In the genomic region with DNA sequence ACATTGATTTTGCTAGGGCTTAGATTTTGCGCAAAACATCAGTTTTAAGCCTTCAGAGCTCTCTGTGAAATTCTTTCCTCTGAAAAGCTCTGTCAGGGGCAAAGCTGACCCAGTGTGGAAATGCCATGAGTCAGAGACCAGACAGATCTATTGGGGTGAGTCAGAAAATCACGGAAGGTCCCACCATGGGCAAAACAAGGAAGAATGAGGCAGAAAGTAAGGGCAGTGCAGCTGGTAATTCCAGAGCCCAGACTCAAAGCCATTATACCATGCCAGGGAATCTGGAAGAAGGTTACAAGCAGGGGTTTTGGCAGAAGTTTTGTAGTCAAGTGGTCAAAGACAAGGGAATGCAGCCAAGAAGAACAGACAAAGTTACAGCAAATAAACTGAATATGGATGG, we compare ENCODE assay signal across 15 cellular contexts.
DNase-seq lines count a peak whose midpoint lies in the region; ATAC-seq and TF ChIP-seq lines count a peak whose summit lies in the region.
"Had no signal": no experiment of that assay in that cellular context is flagged by ENCODE, and none has a peak within 500 bp of the region (broad histone marks: within the 10 kb centered on the region; RNA-seq: fewer than 3 reads in every experiment).

No MANE protein-coding gene starts in this region.

- TF ChIP-seq POLR2A in prostate gland (IDR thresholded peaks at IDR 0.05), result no peak

- peaks cover 4 to 5% of the 10 kb centered on the region in 2 donors for H3K9me3 Mint-ChIP-seq in activated naive CD4-positive, alpha-beta T cell treated with anti-CD3 and anti-CD28 coated beads, Interleukin-2, amount 50 U/mL, for 72 hours
- H3K9me3 Mint-ChIP-seq: activated naive CD4-positive, alpha-beta T cell treated with anti-CD3 and anti-CD28 coated beads for 36 hours had no signal

- no peak overlapping the region for H3K27ac Mint-ChIP-seq in activated naive CD4-positive, alpha-beta T cell treated with anti-CD3 and anti-CD28 coated beads, Interleukin-2, amount 50 U/mL, for 72 hours
- H3K27ac Mint-ChIP-seq: activated naive CD4-positive, alpha-beta T cell treated with anti-CD3 and anti-CD28 coated beads for 36 hours; type B pancreatic cell had no signal

- intact Hi-C loops in prostate gland (cut with DNase I), result no loop called here

- H3K27me3 ChIP-seq in RWPE2 (ENCODE audit: insufficient read depth, poor library complexity, severe bottlenecking), result no peaks in the 10 kb centered on the region
- peaks cover 3% of the 10 kb centered on the region for H3K27me3 ChIP-seq in skeletal muscle satellite cell (ENCODE audit: control insufficient read depth, insufficient read depth, low read length)
- no peaks in the 10 kb centered on the region for H3K27me3 ChIP-seq in prostate gland (replicated peaks; ENCODE audit: insufficient read depth)
- H3K27me3 ChIP-seq: pancreas had no signal

- ATAC-seq in RWPE2 (ENCODE audit: low read depth) (peak; percentile 99), GM21737 (IDR thresholded peaks at IDR 0.05; ENCODE audit: unreplicated experiment) (no peak)
- no peak for ATAC-seq in activated naive CD4-positive, alpha-beta T cell treated with anti-CD3 and anti-CD28 coated beads, Interleukin-2, amount 50 U/mL, for 72 hours

- peak; percentile 75 for DNase-seq in GM04504 (ENCODE audit: low read depth)
- no peak for DNase-seq in RWPE2 (ENCODE audit: low spot score)
- DNase-seq in fibroblast of mammary gland (ENCODE audit: low read depth), result peak; percentile 95
- no peak for DNase-seq in activated CD4-positive, alpha-beta T cell treated with anti-CD3 and anti-CD28 coated beads, Interleukin-2, amount 50 U/mL, for 4 hours
- DNase-seq in prostate gland (ENCODE audit: low spot score), result no peak
- no peak for DNase-seq in activated naive CD4-positive, alpha-beta T cell treated with anti-CD3 and anti-CD28 coated beads, Interleukin-2, amount 50 U/mL, for 72 hours (ENCODE audit: low spot score in 2 of 2)
- DNase-seq: activated CD4-positive, alpha-beta T cell treated with anti-CD3 and anti-CD28 coated beads for 48 hours; activated naive CD4-positive, alpha-beta T cell treated with anti-CD3 and anti-CD28 coated beads for 36 hours; effector memory CD4-positive, alpha-beta T cell; NCI-H2029 treated with DMSO at 0.1 percent for 48 hours; pancreas; SIG-M5 had no signal

- peak overlapping the region; percentile 11 for H3K4me2 ChIP-seq in skeletal muscle satellite cell (ENCODE audit: low read length)

- H3K9me3 ChIP-seq in RWPE2 (ENCODE audit: severe bottlenecking), result no peaks in the 10 kb centered on the region
- no peaks in the 10 kb centered on the region for H3K9me3 ChIP-seq in skeletal muscle satellite cell (replicated peaks; ENCODE audit: low read length)
- H3K9me3 ChIP-seq in prostate gland, result no peaks in the 10 kb centered on the region
- H3K9me3 ChIP-seq: pancreas had no signal

- H3K4me3 ChIP-seq in RWPE2 (ENCODE audit: severe bottlenecking) (no peak overlapping the region), fibroblast of mammary gland (ENCODE audit: control insufficient read depth, low read depth, low read length) (no peak overlapping the region), skeletal muscle satellite cell (ENCODE audit: low read length) (no peak overlapping the region), prostate gland (no peak overlapping the region)
- H3K4me3 ChIP-seq: pancreas had no signal

- H3K9ac ChIP-seq in skeletal muscle satellite cell (ENCODE audit: low read depth, low read length), result peak overlapping the region; percentile 11

- H3K27ac ChIP-seq in RWPE2 (ENCODE audit: poor library complexity, severe bottlenecking), result peak overlapping the region; percentile 41
- no peak overlapping the region for H3K27ac ChIP-seq in prostate gland
- H3K27ac ChIP-seq: pancreas had no signal

- whole genome bisulfite sequencing in prostate gland, result 83% methylated on average over 2 of the region's 2 CpGs

- no peaks in the 10 kb centered on the region for H3K36me3 Mint-ChIP-seq in activated naive CD4-positive, alpha-beta T cell treated with anti-CD3 and anti-CD28 coated beads, Interleukin-2, amount 50 U/mL, for 72 hours
- H3K36me3 Mint-ChIP-seq: type B pancreatic cell had no signal

- no peaks in the 10 kb centered on the region for H3K36me3 ChIP-seq in RWPE2 (ENCODE audit: low read depth)
- H3K36me3 ChIP-seq in skeletal muscle satellite cell (ENCODE audit: insufficient read depth, low read length), result no peaks in the 10 kb centered on the region
- H3K36me3 ChIP-seq in prostate gland, result no peaks in the 10 kb centered on the region
- H3K36me3 ChIP-seq: pancreas had no signal

- H3K4me1 ChIP-seq in RWPE2 (ENCODE audit: insufficient read depth, poor library complexity, severe bottlenecking) (peaks cover 8% of the 10 kb centered on the region), skeletal muscle satellite cell (ENCODE audit: control insufficient read depth, insufficient read depth, low read length) (peaks cover 14% of the 10 kb centered on the region), prostate gland (replicated peaks) (no peaks in the 10 kb centered on the region)

- no peak for TF ChIP-seq CTCF in RWPE2 (IDR thresholded peaks at IDR 0.05; ENCODE audit: poor library complexity, severe bottlenecking)
- no peak for TF ChIP-seq CTCF in fibroblast of mammary gland (conservative IDR thresholded peaks at IDR 0.05; ENCODE audit: control insufficient read depth, insufficient read depth, low read depth, low read length)
- TF ChIP-seq CTCF in prostate gland (IDR thresholded peaks at IDR 0.05), result no peak

Comparison
In these comparisons a context has a peak if more than half of its experiments do, and no peak if none do; other contexts are left out.
1. DNase-seq: peak in GM04504 (single experiment) and fibroblast of mammary gland (single experiment); none in RWPE2 (single experiment), activated CD4-positive, alpha-beta T cell treated with anti-CD3 and anti-CD28 coated beads, Interleukin-2, amount 50 U/mL, for 4 hours (0 of 2), prostate gland (single experiment) and activated naive CD4-positive, alpha-beta T cell treated with anti-CD3 and anti-CD28 coated beads, Interleukin-2, amount 50 U/mL, for 72 hours (0 of 2).